Comparison of ENCODE assay signal across 1 cellular context in the genomic region with DNA sequence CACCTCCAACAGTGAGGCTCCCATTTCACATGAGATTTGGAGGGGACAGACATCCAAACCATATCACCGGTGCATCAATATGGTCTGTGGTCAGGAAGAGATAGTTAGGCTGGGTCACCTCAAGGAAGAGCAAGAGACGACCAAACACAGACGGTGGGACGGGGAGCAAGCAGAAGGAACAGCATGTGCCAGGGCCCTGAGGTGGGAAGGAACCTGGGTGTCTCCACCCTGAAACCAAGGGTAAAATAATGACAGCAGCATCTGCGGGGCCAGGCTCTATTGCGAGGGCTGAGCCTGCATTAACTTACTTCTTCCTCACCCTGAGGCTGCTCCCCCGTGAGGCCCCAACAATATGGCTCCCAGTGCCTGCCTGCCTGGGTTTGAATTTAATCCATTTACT.
TF ChIP-seq lines count a peak whose summit lies in the region.

No MANE protein-coding gene starts in this region.

TF ChIP-seq in IMR-90, 13 proteins besides CTCF, POLR2A, EP300 and RAD21:
- TF ChIP-seq CHD1 (IDR thresholded peaks at IDR 0.05; ENCODE audit: low read depth, low read length), result no peak
- TF ChIP-seq MAZ (IDR thresholded peaks at IDR 0.05; ENCODE audit: borderline replicate concordance, low read depth, low read length), result no peak
- no peak for TF ChIP-seq SMC3 (IDR thresholded peaks at IDR 0.05; ENCODE audit: low read depth, low read length)
- no peak for TF ChIP-seq CEBPB (IDR thresholded peaks at IDR 0.05; ENCODE audit: low read depth, low read length)
- TF ChIP-seq, protein P1, sequence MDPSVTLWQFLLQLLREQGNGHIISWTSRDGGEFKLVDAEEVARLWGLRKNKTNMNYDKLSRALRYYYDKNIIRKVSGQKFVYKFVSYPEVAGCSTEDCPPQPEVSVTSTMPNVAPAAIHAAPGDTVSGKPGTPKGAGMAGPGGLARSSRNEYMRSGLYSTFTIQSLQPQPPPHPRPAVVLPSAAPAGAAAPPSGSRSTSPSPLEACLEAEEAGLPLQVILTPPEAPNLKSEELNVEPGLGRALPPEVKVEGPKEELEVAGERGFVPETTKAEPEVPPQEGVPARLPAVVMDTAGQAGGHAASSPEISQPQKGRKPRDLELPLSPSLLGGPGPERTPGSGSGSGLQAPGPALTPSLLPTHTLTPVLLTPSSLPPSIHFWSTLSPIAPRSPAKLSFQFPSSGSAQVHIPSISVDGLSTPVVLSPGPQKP (IDR thresholded peaks at IDR 0.05; ENCODE audit: borderline replicate concordance, low read depth, low read length), result no peak
- TF ChIP-seq RCOR1 (IDR thresholded peaks at IDR 0.05; ENCODE audit: insufficient replicate concordance, low read length), result no peak
- TF ChIP-seq MXI1 (IDR thresholded peaks at IDR 0.05; ENCODE audit: borderline replicate concordance, low read depth, low read length), result no peak
- no peak for TF ChIP-seq MAFK (IDR thresholded peaks at IDR 0.05; ENCODE audit: low read depth, low read length)
TF ChIP-seq in IMR-90: peak in this region for 0.
